In genomic region chr2:3302751-3303582, GRCh38 we compare ENCODE assay signal across 8 cellular contexts.
DNase-seq lines count a peak whose midpoint lies in the region; ATAC-seq, FAIRE-seq and TF ChIP-seq lines count a peak whose summit lies in the region.

No MANE protein-coding gene starts in this region.

- intact Hi-C loops in pancreas (cut with DNase I): no loop called here

- H3K9me3 ChIP-seq in pancreas: no peaks in the 10 kb centered on the region

- H3K4me1 Mint-ChIP-seq in endothelial cell (ENCODE audit: unreplicated experiment): peaks cover 19% of the 10 kb centered on the region

- no peak for FAIRE-seq in pancreas (lab: Jason Lieb, UNC)

- peak; percentile 40 to 55 for ATAC-seq in activated naive CD4-positive, alpha-beta T cell treated with anti-CD3 and anti-CD28 coated beads, Interleukin-2, amount 50 U/mL, for 72 hours
- peak; percentile 12 to 59 (median 27) for ATAC-seq in pancreas

- no peaks in the 10 kb centered on the region for H3K4me1 ChIP-seq in pancreas

- H3K4me3 ChIP-seq in pancreas: peak overlapping the region in 1 of 4 donors; percentile 26

- TF ChIP-seq CTCF in endothelial cell (IDR thresholded peaks at IDR 0.05; ENCODE audit: unreplicated experiment): no peak
- TF ChIP-seq CTCF in pancreas (IDR thresholded peaks at IDR 0.05): no peak

- H3K27ac ChIP-seq in pancreas: peak overlapping the region in 1 of 4 donors; percentile 29

- DNase-seq in activated naive CD4-positive, alpha-beta T cell treated with anti-CD3 and anti-CD28 coated beads, Interleukin-2, amount 50 U/mL, for 72 hours (ENCODE audit: low spot score in 2 of 2): no peak
- no peak for DNase-seq in activated naive CD4-positive, alpha-beta T cell (lab: John Stamatoyannopoulos, UW)
- peak; percentile 72 for DNase-seq in NCI-H146 treated with DMSO at 0.1 percent for 48 hours (lab: John Stamatoyannopoulos, UW; ENCODE audit: unreplicated experiment)
- no peak for DNase-seq in endothelial cell (ENCODE audit: low spot score)
- peak in 2 of 6 donors; percentile 59 to 63 for DNase-seq in pancreas
- DNase-seq in NCI-H1105 treated with DMSO at 0.1 percent for 48 hours (lab: John Stamatoyannopoulos, UW): no peak
- DNase-seq in LoVo (ENCODE audit: low spot score): no peak
- DNase-seq in anterior cingulate cortex (lab: John Stamatoyannopoulos, UW): no peak

- no peak overlapping the region for H3K4me3 Mint-ChIP-seq in endothelial cell (ENCODE audit: unreplicated experiment)

- peaks cover 0 to 13% of the 10 kb centered on the region in 2 donors for H3K36me3 Mint-ChIP-seq in activated naive CD4-positive, alpha-beta T cell treated with anti-CD3 and anti-CD28 coated beads, Interleukin-2, amount 50 U/mL, for 72 hours
- peaks cover 15% of the 10 kb centered on the region for H3K36me3 Mint-ChIP-seq in endothelial cell (ENCODE audit: low read depth, unreplicated experiment)

- peaks cover 3% of the 10 kb centered on the region for H3K27me3 Mint-ChIP-seq in endothelial cell (ENCODE audit: unreplicated experiment)

- H3K27ac Mint-ChIP-seq in activated naive CD4-positive, alpha-beta T cell treated with anti-CD3 and anti-CD28 coated beads, Interleukin-2, amount 50 U/mL, for 72 hours: peak overlapping the region; percentile 80 to 81
- H3K27ac Mint-ChIP-seq in endothelial cell (ENCODE audit: unreplicated experiment): peak overlapping the region; percentile 90

- H3K9me3 Mint-ChIP-seq in activated naive CD4-positive, alpha-beta T cell treated with anti-CD3 and anti-CD28 coated beads, Interleukin-2, amount 50 U/mL, for 72 hours: no peaks in the 10 kb centered on the region
- no peaks in the 10 kb centered on the region for H3K9me3 Mint-ChIP-seq in endothelial cell (ENCODE audit: unreplicated experiment)

- H3K36me3 ChIP-seq in pancreas: peaks cover 0 to 5% (median 0%) of the 10 kb centered on the region in 3 donors

- 65 to 66% methylated on average over 25 of the region's 25 CpGs for WGBS in pancreas, 2 donors

- H3K27me3 ChIP-seq in pancreas: no peaks in the 10 kb centered on the region
